10 cellular contexts compared by ENCODE assay signal in genomic region chr16:57383276-57384247, GRCh38. TPM values are rescaled to one million over a fixed set of nuclear protein-coding genes. Genes with fewer than 3 reads are reported as not detected.
DNase-seq lines count a peak whose midpoint lies in the region; ATAC-seq and TF ChIP-seq lines count a peak whose summit lies in the region.
"Had no signal": no experiment of that assay in that cellular context is flagged by ENCODE, and none has a peak within 500 bp of the region (broad histone marks: within the 10 kb centered on the region; RNA-seq: fewer than 3 reads in every experiment).

No MANE protein-coding gene starts in this region.

- intact Hi-C loops in heart right ventricle (cut with DNase I) (no loop called here), sigmoid colon (cut with DNase I) (no loop called here), stomach (cut with DNase I; ENCODE audit: low total_unique reads) (no loop called here)

- H3K27me3 ChIP-seq in heart right ventricle (no peaks in the 10 kb centered on the region), sigmoid colon (no peaks in the 10 kb centered on the region), stomach (no peaks in the 10 kb centered on the region)

- 78 to 87% methylated on average over 7 to 8 of the region's 8 CpGs for WGBS in heart right ventricle, 2 donors
- 70 to 79% methylated on average over 8 of the region's 8 CpGs for WGBS in sigmoid colon, 2 donors
- 67 to 91% (median 80%) methylated on average over 6 to 8 of the region's 8 CpGs for WGBS in stomach, 5 donors

- H3K27ac ChIP-seq in heart right ventricle (peak overlapping the region in 5 of 10 donors; percentile 31 to 65 (median 55)), sigmoid colon (peak overlapping the region; percentile 36 to 95 (median 56)), stomach (peak overlapping the region in 2 of 5 donors; percentile 28 to 38)
- H3K27ac ChIP-seq: SK-N-MC had no signal

- H3K9me3 ChIP-seq in heart right ventricle: no peaks in the 10 kb centered on the region
- H3K9me3 ChIP-seq in sigmoid colon: no peaks in the 10 kb centered on the region
- no peaks in the 10 kb centered on the region for H3K9me3 ChIP-seq in stomach

- H3K36me3 ChIP-seq in heart right ventricle (peaks cover 0 to 45% (median 0%) of the 10 kb centered on the region in 9 donors), sigmoid colon (peaks cover 0 to 8% (median 3%) of the 10 kb centered on the region in 4 donors), stomach (peaks cover 0 to 17% (median 11%) of the 10 kb centered on the region in 4 donors)

- peak; percentile 39 for DNase-seq in H4 (ENCODE audit: low spot score)
- peak; percentile 16 for DNase-seq in SW480 (ENCODE audit: low spot score)
- no peak for DNase-seq in heart right ventricle
- no peak for DNase-seq in sigmoid colon
- no peak for DNase-seq in stomach

- H3K4me1 ChIP-seq in heart right ventricle (peaks cover 10 to 87% (median 59%) of the 10 kb centered on the region in 9 donors), sigmoid colon (peaks cover 0 to 39% (median 22%) of the 10 kb centered on the region in 4 donors), stomach (peaks cover 0 to 48% (median 26%) of the 10 kb centered on the region in 4 donors)

- ATAC-seq in heart right ventricle (peak in 5 of 8 donors; percentile 26 to 45 (median 39)), HG03196 (IDR thresholded peaks at IDR 0.05; ENCODE audit: unreplicated experiment) (no peak), GM19351 (IDR thresholded peaks at IDR 0.05; ENCODE audit: unreplicated experiment) (no peak), GM18517 (IDR thresholded peaks at IDR 0.05; ENCODE audit: unreplicated experiment) (no peak)

- TF ChIP-seq CTCF in heart right ventricle (IDR thresholded peaks at IDR 0.05): no peak
- no peak for TF ChIP-seq CTCF in sigmoid colon (IDR thresholded peaks at IDR 0.05)
- TF ChIP-seq CTCF in stomach (IDR thresholded peaks at IDR 0.05): no peak

- TF ChIP-seq POLR2A in sigmoid colon (IDR thresholded peaks at IDR 0.05) (no peak), stomach (IDR thresholded peaks at IDR 0.05) (no peak)

- H3K4me3 ChIP-seq in heart right ventricle (no peak overlapping the region), sigmoid colon (no peak overlapping the region), stomach (no peak overlapping the region)
- H3K4me3 ChIP-seq: SK-N-MC had no signal

- TF ChIP-seq EP300 in sigmoid colon (IDR thresholded peaks at IDR 0.05): no peak
- TF ChIP-seq EP300 in stomach (IDR thresholded peaks at IDR 0.05): no peak

RNA-seq across cellular contexts. Expression of gene CX3CL1, which starts 11.3 kb away (rescaled TPM):
- 0.70 and 0.85 TPM in 2 replicates for total RNA-seq in H4 (2014; rRNA removed; shearing (Covaris generic))
- total RNA-seq in heart right ventricle (10 to 100 TPM in 9 of 10 donors, 1 to 10 TPM in 1; 7.8 to 46.3 (median 14.5) TPM), sigmoid colon (10 to 100 TPM in 1 of 4 donors, 1 to 10 TPM in 3; 3.5 to 18.6 (median 6.7) TPM), stomach (10 to 100 TPM in 1 of 5 donors, 1 to 10 TPM in 2, not detected in 2; 1.3 to 43.8 (median 7.1) TPM)
- polyA plus RNA-seq in heart right ventricle (10 to 100 TPM; 15.1 to 19.0 TPM), sigmoid colon (10 to 100 TPM in 1 of 3 donors, under 1 TPM in 2; 0.23 to 11.1 (median 0.60) TPM), stomach (10 to 100 TPM in 1 of 3 donors, 1 to 10 TPM in 2; 3.2 to 11.5 (median 6.4) TPM)

RNA-seq across cellular contexts. Expression of gene CCL17, which starts 21.0 kb away (rescaled TPM):
- not detected in 2 replicates for total RNA-seq in H4 (2014; rRNA removed; shearing (Covaris generic))
- total RNA-seq in heart right ventricle (1 to 10 TPM in 1 of 10 donors, not detected in 9; 1.0 TPM), sigmoid colon (not detected), stomach (not detected)
- polyA plus RNA-seq in heart right ventricle (under 1 TPM in 1 of 2 donors, not detected in 1; 0.35 TPM), sigmoid colon (1 to 10 TPM in 1 of 3 donors, not detected in 2; 7.6 TPM), stomach (1 to 10 TPM in 1 of 3 donors, not detected in 2; 3.9 TPM)
- total RNA-seq: mesenteric fat pad had no signal

RNA-seq across cellular contexts. Expression of gene CCL22, which starts 25.0 kb away (rescaled TPM):
- total RNA-seq in H4 (2014; rRNA removed; shearing (Covaris generic)): not detected in 2 replicates
- under 1 TPM in 1 of 10 donors, not detected in 9; 0.60 TPM for total RNA-seq in heart right ventricle
- polyA plus RNA-seq in heart right ventricle: under 1 TPM in 1 of 2 donors, not detected in 1; 0.07 TPM
- total RNA-seq in sigmoid colon: not detected
- 1 to 10 TPM in 1 of 3 donors, not detected in 2; 2.9 TPM for polyA plus RNA-seq in sigmoid colon
- total RNA-seq in stomach: under 1 TPM in 1 of 5 donors, not detected in 4; 0.37 TPM
- polyA plus RNA-seq in stomach: under 1 TPM; 0.12 to 0.45 (median 0.15) TPM
- total RNA-seq: mesenteric fat pad had no signal

Comparison
In these comparisons a context has a peak if more than half of its experiments do, and no peak if none do; other contexts are left out.
1. DNase-seq: peak in H4 (single experiment) and SW480 (single experiment); none in heart right ventricle (0 of 2), sigmoid colon (single experiment) and stomach (single experiment).
2. ATAC-seq: peak in heart right ventricle (5 of 8); none in HG03196 (single experiment), GM19351 (single experiment) and GM18517 (single experiment).